In genomic region chr6:107784669-107785068, GRCh38 we compare ENCODE assay signal across 17 cellular contexts. TPM values are rescaled to one million over a fixed set of nuclear protein-coding genes. Genes with fewer than 3 reads are reported as not detected.
DNase-seq lines count a peak whose midpoint lies in the region; ATAC-seq and TF ChIP-seq lines count a peak whose summit lies in the region.
"Had no signal": no experiment of that assay in that cellular context is flagged by ENCODE, and none has a peak within 500 bp of the region (broad histone marks: within the 10 kb centered on the region; RNA-seq: fewer than 3 reads in every experiment).

No MANE protein-coding gene starts in this region.

- peak; percentile 29 for DNase-seq in activated naive CD4-positive, alpha-beta T cell treated with anti-CD3 and anti-CD28 coated beads, Interleukin-2, amount 50 U/mL, for 16 hours
- no peak for DNase-seq in activated naive CD4-positive, alpha-beta T cell treated with anti-CD3 and anti-CD28 coated beads for 36 hours
- DNase-seq in T-helper 17 cell (no peak), fibroblast of villous mesenchyme (ENCODE audit: low read depth) (peak; percentile 1), mesothelial cell of epicardium (ENCODE audit: low spot score in 2 of 2, unreplicated experiment in 2 of 2) (no peak), mucosa of descending colon (no peak)
- DNase-seq in stimulated activated effector memory CD8-positive, alpha-beta T cell treated with anti-CD3 and anti-CD28 coated beads, Interleukin-12 subunit alpha, Interleukin-12 subunit beta, amount 100 ng/mL, for 72 hours (ENCODE audit: low spot score in 2 of 2): peak in 1 of 2 donors; percentile 49
- DNase-seq: effector CD4-positive, alpha-beta T cell; gastrocnemius medialis; NCI-H1417; NCI-H446; SK-N-SH; testis had no signal

- no peaks in the 10 kb centered on the region for H3K9me3 ChIP-seq in T-helper 17 cell (ENCODE audit: control insufficient read depth, low read length, poor library complexity, severe bottlenecking)
- no peaks in the 10 kb centered on the region for H3K9me3 ChIP-seq in mucosa of descending colon
- H3K9me3 ChIP-seq: gastrocnemius medialis, SK-N-SH, testis had no signal

- H3K4me3 Mint-ChIP-seq in activated naive CD4-positive, alpha-beta T cell treated with anti-CD3 and anti-CD28 coated beads for 36 hours: no peak overlapping the region
- peak overlapping the region; percentile 47 for H3K4me3 Mint-ChIP-seq in T-helper 17 cell
- peak overlapping the region; percentile 68 for H3K4me3 Mint-ChIP-seq in stimulated activated effector memory CD8-positive, alpha-beta T cell treated with anti-CD3 and anti-CD28 coated beads, Interleukin-12 subunit alpha, Interleukin-12 subunit beta, amount 100 ng/mL, for 72 hours
- no peak overlapping the region for H3K4me3 Mint-ChIP-seq in mesothelial cell of epicardium

- H3K4me1 Mint-ChIP-seq in activated naive CD4-positive, alpha-beta T cell treated with anti-CD3 and anti-CD28 coated beads for 36 hours (ENCODE audit: low read depth): peaks cover 82% of the 10 kb centered on the region
- H3K4me1 Mint-ChIP-seq in T-helper 17 cell (peaks cover 56% of the 10 kb centered on the region), mesothelial cell of epicardium (no peaks in the 10 kb centered on the region)
- H3K4me1 Mint-ChIP-seq in stimulated activated effector memory CD8-positive, alpha-beta T cell treated with anti-CD3 and anti-CD28 coated beads, Interleukin-12 subunit alpha, Interleukin-12 subunit beta, amount 100 ng/mL, for 72 hours: peaks cover 76% of the 10 kb centered on the region

- no peaks in the 10 kb centered on the region for H3K36me3 ChIP-seq in mucosa of descending colon (ENCODE audit: low read depth)
- H3K36me3 ChIP-seq: gastrocnemius medialis had no signal

- CTCF ChIA-PET in activated naive CD4-positive, alpha-beta T cell treated with anti-CD3 and anti-CD28 coated beads for 36 hours (lab: Charles Lee): interaction anchor here (1.2 to 5.4 kb wide), 3 partner anchors 39 to 63 kb away, joined by 6 to 33 read pairs (median 25); partner anchors contain the start of gene SCML4

- no peaks in the 10 kb centered on the region for H3K36me3 Mint-ChIP-seq in activated naive CD4-positive, alpha-beta T cell treated with anti-CD3 and anti-CD28 coated beads for 36 hours (ENCODE audit: low read depth)
- peaks cover 2% of the 10 kb centered on the region for H3K36me3 Mint-ChIP-seq in T-helper 17 cell (ENCODE audit: low read depth)
- no peaks in the 10 kb centered on the region for H3K36me3 Mint-ChIP-seq in stimulated activated effector memory CD8-positive, alpha-beta T cell treated with anti-CD3 and anti-CD28 coated beads, Interleukin-12 subunit alpha, Interleukin-12 subunit beta, amount 100 ng/mL, for 72 hours
- H3K36me3 Mint-ChIP-seq in mesothelial cell of epicardium: no peaks in the 10 kb centered on the region

- H3K4me3 ChIP-seq in fibroblast of villous mesenchyme (ENCODE audit: low read depth, low read length) (no peak overlapping the region), mucosa of descending colon (no peak overlapping the region)
- H3K4me3 ChIP-seq: gastrocnemius medialis, testis had no signal

- H3K27me3 Mint-ChIP-seq in activated naive CD4-positive, alpha-beta T cell treated with anti-CD3 and anti-CD28 coated beads for 36 hours (ENCODE audit: low read depth): no peaks in the 10 kb centered on the region
- H3K27me3 Mint-ChIP-seq in T-helper 17 cell: no peaks in the 10 kb centered on the region
- peaks cover 17% of the 10 kb centered on the region for H3K27me3 Mint-ChIP-seq in mesothelial cell of epicardium (ENCODE audit: low read depth)

- H3K9me3 Mint-ChIP-seq in activated naive CD4-positive, alpha-beta T cell treated with anti-CD3 and anti-CD28 coated beads for 36 hours: no peaks in the 10 kb centered on the region
- no peaks in the 10 kb centered on the region for H3K9me3 Mint-ChIP-seq in stimulated activated effector memory CD8-positive, alpha-beta T cell treated with anti-CD3 and anti-CD28 coated beads, Interleukin-12 subunit alpha, Interleukin-12 subunit beta, amount 100 ng/mL, for 72 hours
- no peaks in the 10 kb centered on the region for H3K9me3 Mint-ChIP-seq in mesothelial cell of epicardium
- H3K9me3 Mint-ChIP-seq: activated T-helper 1 cell treated with anti-CD3 and anti-CD28 coated beads, Interleukin-12 subunit alpha, Interleukin-12 subunit beta, Interleukin-2, Interleukin-4 antibody, amounts not matched to agents 30 ng/mL and 10 ng/mL and 1 ng/mL, durations not matched to agents 14 hours and 24 hours and 36 hours; IgD-negative memory B cell had no signal

- no peaks in the 10 kb centered on the region for H3K4me1 ChIP-seq in mucosa of descending colon (ENCODE audit: low read depth)
- H3K4me1 ChIP-seq: testis had no signal

- H3K27ac Mint-ChIP-seq in activated naive CD4-positive, alpha-beta T cell treated with anti-CD3 and anti-CD28 coated beads for 36 hours: no peak overlapping the region
- H3K27ac Mint-ChIP-seq in T-helper 17 cell (peak overlapping the region; percentile 96), mesothelial cell of epicardium (no peak overlapping the region)
- H3K27ac Mint-ChIP-seq in stimulated activated effector memory CD8-positive, alpha-beta T cell treated with anti-CD3 and anti-CD28 coated beads, Interleukin-12 subunit alpha, Interleukin-12 subunit beta, amount 100 ng/mL, for 72 hours: peak overlapping the region; percentile 80
- H3K27ac Mint-ChIP-seq: activated T-helper 1 cell treated with anti-CD3 and anti-CD28 coated beads, Interleukin-12 subunit alpha, Interleukin-12 subunit beta, Interleukin-2, Interleukin-4 antibody, amounts not matched to agents 30 ng/mL and 10 ng/mL and 1 ng/mL, durations not matched to agents 14 hours and 24 hours and 36 hours had no signal

- intact Hi-C loops in activated naive CD4-positive, alpha-beta T cell treated with anti-CD3 and anti-CD28 coated beads for 36 hours (cut with micrococcal nuclease): loop anchor here (1.0 to 2.0 kb wide), 2 partner anchors 9 to 48 kb away; no protein-coding TSS in a partner anchor
- intact Hi-C loops in mucosa of descending colon (cut with DNase I, micrococcal nuclease): no loop called here

- ATAC-seq in T-helper 17 cell (no peak), HG02884 (IDR thresholded peaks at IDR 0.05; ENCODE audit: unreplicated experiment) (no peak), mucosa of descending colon (no peak)
- ATAC-seq in stimulated activated effector memory CD8-positive, alpha-beta T cell treated with anti-CD3 and anti-CD28 coated beads, Interleukin-12 subunit alpha, Interleukin-12 subunit beta, amount 100 ng/mL, for 72 hours: peak; percentile 75
- ATAC-seq: gastrocnemius medialis had no signal

- TF ChIP-seq CTCF in fibroblast of villous mesenchyme (IDR thresholded peaks at IDR 0.05; ENCODE audit: insufficient read depth, low read depth, low read length): no peak
- no peak for TF ChIP-seq CTCF in mesothelial cell of epicardium (IDR thresholded peaks at IDR 0.05; ENCODE audit: unreplicated experiment)
- no peak for TF ChIP-seq CTCF in mucosa of descending colon (IDR thresholded peaks at IDR 0.05)

RNA-seq across cellular contexts. Expression of gene SCML4, which starts 39.4 kb away (rescaled TPM):
- total RNA-seq in activated naive CD4-positive, alpha-beta T cell treated with anti-CD3 and anti-CD28 coated beads for 36 hours: 10 to 100 TPM in 1 of 2 experiments, 1 to 10 TPM in 1; 9.1 to 10.7 TPM
- total RNA-seq in T-helper 17 cell (10 to 100 TPM; 49.6 to 58.3 TPM), fibroblast of villous mesenchyme (not detected in 2 replicates), mesothelial cell of epicardium (not detected in 3 replicates), mucosa of descending colon (1 to 10 TPM; 1.4 to 4.2 (median 2.3) TPM)
- total RNA-seq: H4 had no signal

Comparison
In these comparisons a context has a peak if more than half of its experiments do, and no peak if none do; other contexts are left out.
1. DNase-seq: peak in activated naive CD4-positive, alpha-beta T cell treated with anti-CD3 and anti-CD28 coated beads, Interleukin-2, amount 50 U/mL, for 16 hours (single experiment) and fibroblast of villous mesenchyme (single experiment); none in activated naive CD4-positive, alpha-beta T cell treated with anti-CD3 and anti-CD28 coated beads for 36 hours (single experiment), T-helper 17 cell (0 of 3), mesothelial cell of epicardium (0 of 2) and mucosa of descending colon (0 of 3).
2. H3K27ac Mint-ChIP-seq: peak in T-helper 17 cell (single experiment) and stimulated activated effector memory CD8-positive, alpha-beta T cell treated with anti-CD3 and anti-CD28 coated beads, Interleukin-12 subunit alpha, Interleukin-12 subunit beta, amount 100 ng/mL, for 72 hours (single experiment); none in activated naive CD4-positive, alpha-beta T cell treated with anti-CD3 and anti-CD28 coated beads for 36 hours (single experiment) and mesothelial cell of epicardium (single experiment).
3. H3K4me3 Mint-ChIP-seq: peak in T-helper 17 cell (single experiment) and stimulated activated effector memory CD8-positive, alpha-beta T cell treated with anti-CD3 and anti-CD28 coated beads, Interleukin-12 subunit alpha, Interleukin-12 subunit beta, amount 100 ng/mL, for 72 hours (single experiment); none in activated naive CD4-positive, alpha-beta T cell treated with anti-CD3 and anti-CD28 coated beads for 36 hours (single experiment) and mesothelial cell of epicardium (single experiment).
4. RNA of gene SCML4, which starts 39.4 kb away (total RNA-seq): 49.6 to 58.3 TPM in T-helper 17 cell; 9.1 to 10.7 TPM in activated naive CD4-positive, alpha-beta T cell treated with anti-CD3 and anti-CD28 coated beads for 36 hours, 1.4 to 4.2 TPM in mucosa of descending colon, not detected in mesothelial cell of epicardium and not detected in fibroblast of villous mesenchyme; every median in the first group is over 4 times any median in the second.